In the genomic region with DNA sequence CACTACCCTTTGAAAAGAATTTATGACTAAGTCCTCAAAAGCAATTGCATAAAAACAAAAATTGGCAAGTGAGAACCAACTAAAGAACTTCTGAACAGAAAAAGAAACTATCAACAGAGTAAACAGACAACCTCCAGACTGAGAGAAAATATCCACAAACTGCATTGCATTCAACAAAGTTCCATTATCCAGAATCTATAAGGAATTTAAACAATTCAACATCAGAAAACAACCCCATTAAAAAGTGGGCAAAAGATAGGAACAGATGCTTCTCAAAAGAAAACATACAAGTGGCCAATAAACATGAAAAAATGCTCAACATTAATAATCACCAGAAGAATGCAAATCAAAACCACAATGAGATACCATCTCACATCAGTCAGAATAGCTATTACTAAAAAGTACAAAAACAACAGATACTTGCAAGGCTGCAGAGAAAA, we compare ENCODE assay signal across 20 cellular contexts.
DNase-seq lines count a peak whose midpoint lies in the region; ATAC-seq, FAIRE-seq and TF ChIP-seq lines count a peak whose summit lies in the region.
"Had no signal": no experiment of that assay in that cellular context is flagged by ENCODE, and none has a peak within 500 bp of the region (broad histone marks: within the 10 kb centered on the region; RNA-seq: fewer than 3 reads in every experiment).

No MANE protein-coding gene starts in this region.

- H4K20me1 ChIP-seq in astrocyte (ENCODE audit: insufficient read depth, low read length): no peaks in the 10 kb centered on the region

- H3K4me2 ChIP-seq in astrocyte (ENCODE audit: low read length): peak overlapping the region; percentile 54

- TF ChIP-seq CTCF in MCF 10A (IDR thresholded peaks at IDR 0.05; ENCODE audit: unreplicated experiment): no peak
- no peak for TF ChIP-seq CTCF in breast epithelium (IDR thresholded peaks at IDR 0.05)
- no peak for TF ChIP-seq CTCF in astrocyte (IDR thresholded peaks at IDR 0.05; ENCODE audit: insufficient read depth, low read depth, low read length)
- TF ChIP-seq CTCF in foreskin fibroblast (IDR thresholded peaks at IDR 0.05; ENCODE audit: low read depth, low read length): no peak

- BruUV-seq in MCF 10A (replicated peaks; lab: Mats Ljungman, UMichigan): no TSS peak

- H3K9ac ChIP-seq in astrocyte (ENCODE audit: low read length): no peak overlapping the region
- H3K9ac ChIP-seq: parathyroid adenoma had no signal

- H3K27me3 ChIP-seq in breast epithelium (no peaks in the 10 kb centered on the region), astrocyte (ENCODE audit: insufficient read depth, low read length) (no peaks in the 10 kb centered on the region)
- H3K27me3 ChIP-seq: heart left ventricle, MG63 had no signal

- intact Hi-C loops in MCF 10A (cut with micrococcal nuclease) (no loop called here), breast epithelium (cut with DNase I; ENCODE audit: low total_unique reads) (loop anchor here (5.0 kb wide), 1 partner anchor 435 kb away; no protein-coding TSS in a partner anchor)

- TF ChIP-seq POLR2A in breast epithelium (IDR thresholded peaks at IDR 0.05) (no peak), GM18505 (IDR thresholded peaks at IDR 0.05; ENCODE audit: borderline replicate concordance, extremely low read depth, insufficient read depth, insufficient read length) (no peak)

- DNase-seq in MCF 10A (ENCODE audit: unreplicated experiment): peak; percentile 9
- no peak for DNase-seq in breast epithelium (ENCODE audit: low spot score in 2 of 2)
- peak; percentile 81 for DNase-seq in astrocyte (ENCODE audit: low read depth)
- peak; percentile 24 to 53 for DNase-seq in foreskin fibroblast
- DNase-seq in T-helper 1 cell: no peak
- DNase-seq in DMS 273 treated with DMSO at 0.1 percent for 48 hours (lab: John Stamatoyannopoulos, UW): no peak
- no peak for DNase-seq in T-helper 2 cell treated with Interferon-gamma antibody and Interleukin-4, amounts not matched to agents 5 μg/mL and 100 μg/mL, for 36 hours (ENCODE audit: low spot score)
- DNase-seq: activated B cell treated with CpG ODN at 0.5 μM for 24 hours; activated gamma-delta T cell; effector CD8-positive, alpha-beta T cell; heart left ventricle; kidney; MG63; mucosa of descending colon; NCI-H2029 treated with DMSO at 0.1 percent for 48 hours; NCI-H748 treated with DMSO at 0.1 percent for 48 hours had no signal

- H3K27ac Mint-ChIP-seq in MCF 10A (ENCODE audit: low read depth, unreplicated experiment): no peak overlapping the region
- no peak overlapping the region for H3K27ac Mint-ChIP-seq in astrocyte (ENCODE audit: unreplicated experiment)
- H3K27ac Mint-ChIP-seq in T-helper 2 cell treated with Interferon-gamma antibody and Interleukin-4, amounts not matched to agents 5 μg/mL and 100 μg/mL, for 36 hours: no peak overlapping the region
- H3K27ac Mint-ChIP-seq: activated B cell treated with CpG ODN at 0.5 μM for 24 hours had no signal

- H3K4me3 Mint-ChIP-seq in MCF 10A (ENCODE audit: unreplicated experiment): peak overlapping the region; percentile 10
- H3K4me3 Mint-ChIP-seq in astrocyte (ENCODE audit: unreplicated experiment): no peak overlapping the region
- H3K4me3 Mint-ChIP-seq in T-helper 2 cell treated with Interferon-gamma antibody and Interleukin-4, amounts not matched to agents 5 μg/mL and 100 μg/mL, for 36 hours: no peak overlapping the region
- H3K4me3 Mint-ChIP-seq: activated B cell treated with CpG ODN at 0.5 μM for 24 hours had no signal

- POLR2A ChIA-PET in MCF 10A (lab: Yijun Ruan, JAX): no interaction called here

- CTCF ChIA-PET in MCF 10A (lab: Yijun Ruan, JAX): interaction anchor here (0.6 to 1.1 kb wide), 2 partner anchors 9 to 140 kb away, joined by 3 read pairs; no protein-coding TSS in a partner anchor

- no peak for ATAC-seq in GM18505 (IDR thresholded peaks at IDR 0.05; ENCODE audit: unreplicated experiment)
- ATAC-seq: heart left ventricle, mucosa of descending colon had no signal

- H2AFZ ChIP-seq in astrocyte (ENCODE audit: low read depth, low read length): no peak overlapping the region
- H2AFZ ChIP-seq: parathyroid adenoma had no signal

- no peaks in the 10 kb centered on the region for H3K27me3 Mint-ChIP-seq in MCF 10A (ENCODE audit: insufficient read depth, unreplicated experiment)
- H3K27me3 Mint-ChIP-seq in astrocyte (ENCODE audit: low read depth, unreplicated experiment): no peaks in the 10 kb centered on the region
- H3K27me3 Mint-ChIP-seq in T-helper 2 cell treated with Interferon-gamma antibody and Interleukin-4, amounts not matched to agents 5 μg/mL and 100 μg/mL, for 36 hours (ENCODE audit: low read depth): no peaks in the 10 kb centered on the region
- H3K27me3 Mint-ChIP-seq: activated B cell treated with CpG ODN at 0.5 μM for 24 hours had no signal

- H3K4me3 ChIP-seq in breast epithelium (no peak overlapping the region), astrocyte (ENCODE audit: insufficient read depth, low read depth, low read length) (no peak overlapping the region), foreskin fibroblast (ENCODE audit: low read depth in 1 of 2, low read length in 2 of 2) (no peak overlapping the region)
- H3K4me3 ChIP-seq: heart left ventricle, MG63, mucosa of descending colon had no signal

- no peaks in the 10 kb centered on the region for H3K36me3 Mint-ChIP-seq in MCF 10A (ENCODE audit: insufficient read depth, unreplicated experiment)
- H3K36me3 Mint-ChIP-seq in astrocyte (ENCODE audit: low read depth, unreplicated experiment): peaks cover 2% of the 10 kb centered on the region
- H3K36me3 Mint-ChIP-seq in T-helper 2 cell treated with Interferon-gamma antibody and Interleukin-4, amounts not matched to agents 5 μg/mL and 100 μg/mL, for 36 hours (ENCODE audit: low read depth): no peaks in the 10 kb centered on the region

- H3K9me3 ChIP-seq in breast epithelium (no peaks in the 10 kb centered on the region), astrocyte (ENCODE audit: insufficient read depth, low read depth, low read length) (no peaks in the 10 kb centered on the region)

- H3K36me3 ChIP-seq in breast epithelium (no peaks in the 10 kb centered on the region), astrocyte (ENCODE audit: insufficient read depth, low read length) (no peaks in the 10 kb centered on the region)
- H3K36me3 ChIP-seq: heart left ventricle, MG63 had no signal

- no peaks in the 10 kb centered on the region for H3K9me3 Mint-ChIP-seq in MCF 10A (ENCODE audit: unreplicated experiment)
- peaks cover 11% of the 10 kb centered on the region for H3K9me3 Mint-ChIP-seq in astrocyte (ENCODE audit: unreplicated experiment)
- peaks cover 4% of the 10 kb centered on the region for H3K9me3 Mint-ChIP-seq in T-helper 2 cell treated with Interferon-gamma antibody and Interleukin-4, amounts not matched to agents 5 μg/mL and 100 μg/mL, for 36 hours

- peaks cover 25% of the 10 kb centered on the region for H3K4me1 Mint-ChIP-seq in MCF 10A (ENCODE audit: insufficient read depth, unreplicated experiment)
- peaks cover 13% of the 10 kb centered on the region for H3K4me1 Mint-ChIP-seq in astrocyte (ENCODE audit: low read depth, unreplicated experiment)
- no peaks in the 10 kb centered on the region for H3K4me1 Mint-ChIP-seq in T-helper 2 cell treated with Interferon-gamma antibody and Interleukin-4, amounts not matched to agents 5 μg/mL and 100 μg/mL, for 36 hours (ENCODE audit: low read depth)
- H3K4me1 Mint-ChIP-seq: activated B cell treated with CpG ODN at 0.5 μM for 24 hours had no signal

- FAIRE-seq in astrocyte (lab: Jason Lieb, UNC): peak; percentile 29
- FAIRE-seq: D721Med, kidney had no signal

- H3K4me1 ChIP-seq in breast epithelium: no peaks in the 10 kb centered on the region
- H3K4me1 ChIP-seq in astrocyte (ENCODE audit: insufficient read depth, low read length): peaks cover 5% of the 10 kb centered on the region
- H3K4me1 ChIP-seq: heart left ventricle, parathyroid adenoma had no signal

- H3K27ac ChIP-seq in breast epithelium (no peak overlapping the region), astrocyte (ENCODE audit: low read depth, low read length) (peak overlapping the region; percentile 19)
- H3K27ac ChIP-seq: 22Rv1, heart left ventricle, parathyroid adenoma had no signal

- no peaks in the 10 kb centered on the region for H3K79me2 ChIP-seq in astrocyte (ENCODE audit: insufficient read depth, low read length)
- H3K79me2 ChIP-seq: parathyroid adenoma had no signal

Comparison
In these comparisons a context has a peak if more than half of its experiments do, and no peak if none do; other contexts are left out.
1. DNase-seq: peak in MCF 10A (single experiment), astrocyte (single experiment) and foreskin fibroblast (2 of 2); none in breast epithelium (0 of 2), T-helper 1 cell (0 of 5), DMS 273 treated with DMSO at 0.1 percent for 48 hours (single experiment) and T-helper 2 cell treated with Interferon-gamma antibody and Interleukin-4, amounts not matched to agents 5 μg/mL and 100 μg/mL, for 36 hours (single experiment).